1 cellular context compared by ENCODE assay signal in the genomic region with DNA sequence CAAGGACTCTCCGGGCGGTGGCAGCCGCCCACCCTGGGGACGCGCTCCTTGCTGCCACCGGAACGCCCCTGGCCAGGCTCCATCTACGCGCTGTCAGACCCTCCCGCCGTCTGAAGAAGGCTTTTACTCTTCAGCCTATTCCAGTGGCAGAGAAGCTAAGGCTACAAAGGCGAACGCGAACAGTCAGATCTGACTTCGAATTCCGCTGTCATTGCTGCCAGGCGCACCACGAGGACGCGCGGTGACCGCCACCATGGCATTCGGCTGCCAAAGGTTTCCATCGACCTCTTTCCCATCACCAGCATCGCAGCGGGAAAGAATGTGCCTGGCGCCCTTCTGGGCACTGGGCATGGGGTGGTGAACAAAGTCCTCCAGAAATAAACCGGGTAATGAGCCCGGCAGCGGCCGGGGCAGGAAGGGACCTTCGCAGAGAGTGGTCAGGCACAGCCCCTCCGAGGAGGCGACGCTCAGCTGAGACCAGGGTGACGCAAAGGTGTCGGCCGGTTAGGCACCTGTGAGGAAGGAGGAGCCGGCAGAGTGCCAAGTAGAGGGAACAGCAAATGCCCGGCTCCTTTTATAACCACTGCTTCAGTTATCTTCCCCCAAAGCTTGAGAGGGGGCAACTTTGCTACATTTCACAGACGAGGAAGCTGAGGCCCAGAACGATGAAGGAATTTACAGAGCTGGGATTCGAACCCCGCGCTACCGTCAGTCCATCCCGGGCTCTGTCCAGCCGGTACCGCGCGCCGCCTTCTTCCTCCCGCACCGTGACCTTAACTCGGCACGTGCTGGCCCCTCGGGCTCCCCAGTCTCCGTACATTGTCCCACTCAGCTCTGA.
TF ChIP-seq lines count a peak whose summit lies in the region.

No MANE protein-coding gene starts in this region.

TF ChIP-seq in SK-N-SH treated with all-trans-retinoic acid at 6 μM for 48 hours, 23 proteins besides CTCF, POLR2A, EP300 and RAD21 (continued from another document):
- TF ChIP-seq, protein P1, sequence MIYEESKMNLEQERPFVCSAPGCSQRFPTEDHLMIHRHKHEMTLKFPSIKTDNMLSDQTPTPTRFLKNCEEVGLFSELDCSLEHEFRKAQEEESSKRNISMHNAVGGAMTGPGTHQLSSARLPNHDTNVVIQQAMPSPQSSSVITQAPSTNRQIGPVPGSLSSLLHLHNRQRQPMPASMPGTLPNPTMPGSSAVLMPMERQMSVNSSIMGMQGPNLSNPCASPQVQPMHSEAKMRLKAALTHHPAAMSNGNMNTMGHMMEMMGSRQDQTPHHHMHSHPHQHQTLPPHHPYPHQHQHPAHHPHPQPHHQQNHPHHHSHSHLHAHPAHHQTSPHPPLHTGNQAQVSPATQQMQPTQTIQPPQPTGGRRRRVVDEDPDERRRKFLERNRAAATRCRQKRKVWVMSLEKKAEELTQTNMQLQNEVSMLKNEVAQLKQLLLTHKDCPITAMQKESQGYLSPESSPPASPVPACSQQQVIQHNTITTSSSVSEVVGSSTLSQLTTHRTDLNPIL (CRISPR knock-in tag; IDR thresholded peaks at IDR 0.05; ENCODE audit: low read depth), result no peak
- TF ChIP-seq PPARA (CRISPR knock-in tag; IDR thresholded peaks at IDR 0.05; ENCODE audit: borderline replicate concordance) (no peak), ZFP3 (CRISPR knock-in tag; IDR thresholded peaks at IDR 0.05) (no peak), ZC3H10 (CRISPR knock-in tag; IDR thresholded peaks at IDR 0.05) (no peak), GLIS3 (CRISPR knock-in tag; IDR thresholded peaks at IDR 0.05) (no peak), ISL1 (CRISPR knock-in tag; IDR thresholded peaks at IDR 0.05) (no peak), ZNF8 (CRISPR knock-in tag; IDR thresholded peaks at IDR 0.05) (no peak), ZNF565 (CRISPR knock-in tag; conservative IDR thresholded peaks at IDR 0.05; ENCODE audit: low read depth) (no peak), OSR1 (CRISPR knock-in tag; IDR thresholded peaks at IDR 0.05) (no peak), RARB (CRISPR knock-in tag; IDR thresholded peaks at IDR 0.05) (no peak)
